In genomic region chr16:85773044-85773443, GRCh38 we compare ENCODE assay signal across 9 cellular contexts.
"Had no signal": no experiment of that assay in that cellular context is flagged by ENCODE, and none has a peak within 500 bp of the region (broad histone marks: within the 10 kb centered on the region; RNA-seq: fewer than 3 reads in every experiment).

No MANE protein-coding gene starts in this region.

- H3K9ac ChIP-seq: KMS-11 had no signal

- H2AFZ ChIP-seq: GM23338 had no signal

- H3K4me3 ChIP-seq: GM23338 had no signal

- H3K4me2 ChIP-seq: GM23338, KMS-11 had no signal

- FAIRE-seq: H1, H54 had no signal

- DNase-seq: H9, HCEC 1CT, IMR-90, KBM-7 had no signal

- ATAC-seq: GM23338 had no signal

- H3K27ac ChIP-seq: HL-60, KMS-11 had no signal
